11 cellular contexts compared by ENCODE assay signal in genomic region chr12:103933237-103933636, GRCh38. TPM values are rescaled to one million over a fixed set of nuclear protein-coding genes. Genes with fewer than 3 reads are reported as not detected.
DNase-seq lines count a peak whose midpoint lies in the region; ATAC-seq, FAIRE-seq and TF ChIP-seq lines count a peak whose summit lies in the region.
"Had no signal": no experiment of that assay in that cellular context is flagged by ENCODE, and none has a peak within 500 bp of the region (broad histone marks: within the 10 kb centered on the region; RNA-seq: fewer than 3 reads in every experiment).

No MANE protein-coding gene starts in this region.

- DNase-seq in CD8-positive, alpha-beta T cell, result no peak
- DNase-seq in HFF-Myc (ENCODE audit: extremely low read depth, low read depth) (no peak), astrocyte of the spinal cord (ENCODE audit: low read depth, low spot score) (no peak), nephron progenitor cell (peak; percentile 31), H54 (ENCODE audit: insufficient read length, low spot score) (no peak), NCI-H1436 (lab: John Stamatoyannopoulos, UW) (no peak), glomerular visceral epithelial cell (ENCODE audit: extremely low spot score) (no peak)
- DNase-seq in effector memory CD4-positive, alpha-beta T cell, result no peak
- DNase-seq: activated CD4-positive, alpha-beta T cell treated with anti-CD3 and anti-CD28 coated beads, Interleukin-2, amount 50 U/mL, for 4 hours; NCI-H1092 had no signal

- CTCF ChIA-PET in CD8-positive, alpha-beta T cell (lab: Charles Lee), result no interaction called here

- intact Hi-C loops in CD8-positive, alpha-beta T cell (cut with DNase I, micrococcal nuclease), result loop anchor here in 1 of 2 experiments (2.0 to 5.0 kb wide), 2 partner anchors 16 to 1871 kb away; partner anchors contain the start of gene WASHC3

- H3K27ac Mint-ChIP-seq in CD8-positive, alpha-beta T cell, result peak overlapping the region; percentile 97
- no peak overlapping the region for H3K27ac Mint-ChIP-seq in nephron progenitor cell

- POLR2A ChIA-PET in CD8-positive, alpha-beta T cell (lab: Charles Lee), result no interaction called here

- no peak overlapping the region for H3K4me3 ChIP-seq in CD8-positive, alpha-beta T cell (ENCODE audit: low read depth, low read length)
- H3K4me3 ChIP-seq in HFF-Myc (replicated peaks; ENCODE audit: low read depth, low read length), result peak overlapping the region; percentile 88
- H3K4me3 ChIP-seq in astrocyte of the spinal cord (ENCODE audit: low read depth, low read length), result peak overlapping the region; percentile 1
- H3K4me3 ChIP-seq in effector memory CD4-positive, alpha-beta T cell (ENCODE audit: insufficient read depth, low read depth, low read length, poor library complexity, severe bottlenecking), result no peak overlapping the region

- H3K9me3 ChIP-seq in CD8-positive, alpha-beta T cell (ENCODE audit: low read length), result no peaks in the 10 kb centered on the region
- H3K9me3 ChIP-seq in effector memory CD4-positive, alpha-beta T cell (ENCODE audit: control insufficient read depth, low read length), result no peaks in the 10 kb centered on the region

- H3K9me3 Mint-ChIP-seq in CD8-positive, alpha-beta T cell, result no peaks in the 10 kb centered on the region
- H3K9me3 Mint-ChIP-seq in nephron progenitor cell, result no peaks in the 10 kb centered on the region

- H3K36me3 ChIP-seq in CD8-positive, alpha-beta T cell (ENCODE audit: insufficient read depth, low read length), result peaks cover 26% of the 10 kb centered on the region
- peaks cover 53% of the 10 kb centered on the region for H3K36me3 ChIP-seq in effector memory CD4-positive, alpha-beta T cell (ENCODE audit: control insufficient read depth, insufficient read depth, low read length)

- no peak for TF ChIP-seq CTCF in CD8-positive, alpha-beta T cell (IDR thresholded peaks at IDR 0.05)
- no peak for TF ChIP-seq CTCF in HFF-Myc (IDR thresholded peaks at IDR 0.05; ENCODE audit: low read depth, low read length, missing control alignments)
- no peak for TF ChIP-seq CTCF in astrocyte of the spinal cord (IDR thresholded peaks at IDR 0.05; ENCODE audit: low read depth, low read length)
- no peak for TF ChIP-seq CTCF in nephron progenitor cell (IDR thresholded peaks at IDR 0.05)

- H3K27me3 ChIP-seq in CD8-positive, alpha-beta T cell (ENCODE audit: insufficient read depth, low read length), result no peaks in the 10 kb centered on the region
- H3K27me3 ChIP-seq in effector memory CD4-positive, alpha-beta T cell (replicated peaks; ENCODE audit: control insufficient read depth, insufficient read depth, low read length, poor library complexity, severe bottlenecking), result no peaks in the 10 kb centered on the region

- H3K4me3 Mint-ChIP-seq in CD8-positive, alpha-beta T cell, result peak overlapping the region; percentile 24
- peak overlapping the region; percentile 95 for H3K4me3 Mint-ChIP-seq in nephron progenitor cell

- peaks cover 42% of the 10 kb centered on the region for H3K4me1 ChIP-seq in CD8-positive, alpha-beta T cell (ENCODE audit: insufficient read depth, low read length)
- H3K4me1 ChIP-seq in effector memory CD4-positive, alpha-beta T cell (ENCODE audit: control insufficient read depth, insufficient read depth, low read length, poor library complexity, severe bottlenecking), result peaks cover 20% of the 10 kb centered on the region

- H3K27me3 Mint-ChIP-seq in CD8-positive, alpha-beta T cell (ENCODE audit: low read depth), result no peaks in the 10 kb centered on the region
- H3K27me3 Mint-ChIP-seq in nephron progenitor cell (ENCODE audit: low read depth, poor library complexity), result peaks cover 5% of the 10 kb centered on the region

- no peak for FAIRE-seq in H54 (lab: Jason Lieb, UNC)
- FAIRE-seq: bronchial epithelial cell had no signal

- ATAC-seq in CD8-positive, alpha-beta T cell, result no peak

- H3K27ac ChIP-seq in CD8-positive, alpha-beta T cell (ENCODE audit: low read depth, low read length), result no peak overlapping the region
- H3K27ac ChIP-seq in effector memory CD4-positive, alpha-beta T cell (ENCODE audit: insufficient read depth, low read length, poor library complexity, severe bottlenecking), result no peak overlapping the region

- in situ Hi-C loops in astrocyte of the spinal cord (cut with HindIII; ENCODE audit: low sequenced_read_pairs), result no loop called here

- TF ChIP-seq POLR2A in H54 (IDR thresholded peaks at IDR 0.05; ENCODE audit: low read depth, low read length), result no peak

- H3K4me1 Mint-ChIP-seq in CD8-positive, alpha-beta T cell (ENCODE audit: low read depth), result peaks cover 68% of the 10 kb centered on the region
- H3K4me1 Mint-ChIP-seq in nephron progenitor cell, result peaks cover 58% of the 10 kb centered on the region

- peaks cover 77% of the 10 kb centered on the region for H3K36me3 Mint-ChIP-seq in CD8-positive, alpha-beta T cell
- H3K36me3 Mint-ChIP-seq in nephron progenitor cell (ENCODE audit: low read depth), result peaks cover 57% of the 10 kb centered on the region

RNA-seq across cellular contexts. Expression of gene HSP90B1, which starts 3.0 kb away (rescaled TPM):
- 100 to 1,000 TPM; 173 to 179 TPM for total RNA-seq in CD8-positive, alpha-beta T cell

RNA-seq across cellular contexts. Expression of gene TDG, which starts 32.4 kb away (rescaled TPM):
- total RNA-seq in CD8-positive, alpha-beta T cell, result 10 to 100 TPM; 30.5 to 36.8 TPM

Comparison
In these comparisons a context has a peak if more than half of its experiments do, and no peak if none do; other contexts are left out.
1. H3K4me3 ChIP-seq: peak in HFF-Myc (single experiment) and astrocyte of the spinal cord (single experiment); none in CD8-positive, alpha-beta T cell (single experiment) and effector memory CD4-positive, alpha-beta T cell (single experiment).